20 cellular contexts compared by ENCODE assay signal in the genomic region with DNA sequence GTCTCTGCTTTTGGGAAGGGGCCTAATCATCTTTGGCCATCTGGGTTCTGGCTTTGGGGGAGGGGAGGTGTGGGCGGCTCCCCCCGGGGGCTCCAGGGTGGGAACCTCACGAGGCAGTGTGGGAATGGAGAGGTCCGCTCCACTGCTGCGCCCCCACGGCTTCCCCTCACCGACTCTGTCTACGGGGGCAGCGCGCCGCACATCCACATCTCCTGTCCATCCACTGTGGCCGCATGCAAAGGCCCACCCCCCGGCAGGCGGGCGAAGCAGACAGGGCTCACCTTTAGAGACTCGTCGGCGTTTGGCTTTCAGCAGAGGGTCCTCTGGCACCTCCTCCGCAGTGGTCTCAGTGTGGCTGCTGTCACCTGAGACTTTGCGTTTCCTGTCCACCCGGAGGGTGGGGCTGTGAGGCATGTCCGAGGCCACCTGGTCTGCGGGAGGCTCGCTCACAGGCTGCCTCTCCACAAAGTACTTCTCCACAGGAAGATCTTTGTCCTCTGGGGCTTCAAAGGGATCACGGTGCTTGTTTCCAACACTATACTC. TPM values are rescaled to one million over a fixed set of nuclear protein-coding genes. Genes with fewer than 3 reads are reported as not detected.
DNase-seq lines count a peak whose midpoint lies in the region; ATAC-seq and FAIRE-seq lines count a peak whose summit lies in the region.
"Had no signal": no experiment of that assay in that cellular context is flagged by ENCODE, and none has a peak within 500 bp of the region (broad histone marks: within the 10 kb centered on the region; RNA-seq: fewer than 3 reads in every experiment).

No MANE protein-coding gene starts in this region.

- peak overlapping the region; percentile 41 for H3K27ac Mint-ChIP-seq in T-helper 2 cell treated with Interferon-gamma antibody and Interleukin-4, amounts not matched to agents 5 μg/mL and 100 μg/mL, for 36 hours
- H3K27ac Mint-ChIP-seq: stimulated activated naive CD8-positive, alpha-beta T cell treated with anti-CD3 and anti-CD28 coated beads, Interleukin-15, Interleukin-2, amounts not matched to agents 100 ng/mL and 50 ng/mL, for 24 hours had no signal

- WGBS in mesendoderm (ENCODE audit: extremely low coverage, insufficient coverage, low lambda C conversion rate): no CpG with 5 or more reads among the region's 25 CpGs

- no peaks in the 10 kb centered on the region for H3K4me1 ChIP-seq in mesendoderm (ENCODE audit: control insufficient read depth, low read depth, low read length)
- H3K4me1 ChIP-seq: vagina had no signal

- no peaks in the 10 kb centered on the region for H3K79me2 ChIP-seq in mesendoderm (ENCODE audit: control insufficient read depth, insufficient read depth, low read length)

- H3K4ac ChIP-seq in mesendoderm (ENCODE audit: low read depth, low read length): no peak overlapping the region

- peak overlapping the region; percentile 7 for H3K56ac ChIP-seq in mesendoderm (ENCODE audit: low read length)

- no peaks in the 10 kb centered on the region for H3K9me3 ChIP-seq in MG63
- H3K9me3 ChIP-seq: vagina had no signal

- no peak overlapping the region for H2BK120ac ChIP-seq in mesendoderm (ENCODE audit: low read depth, low read length)

- FAIRE-seq in GM19239 (lab: Jason Lieb, UNC): no peak
- FAIRE-seq: endothelial cell of umbilical vein, keratinocyte had no signal

- H2BK5ac ChIP-seq in mesendoderm (ENCODE audit: low read length): no peak overlapping the region

- H2AK5ac ChIP-seq in mesendoderm (ENCODE audit: low read length): no peak overlapping the region

- H3K9me3 Mint-ChIP-seq in T-helper 2 cell treated with Interferon-gamma antibody and Interleukin-4, amounts not matched to agents 5 μg/mL and 100 μg/mL, for 36 hours: no peaks in the 10 kb centered on the region
- H3K9me3 Mint-ChIP-seq: stimulated activated naive CD8-positive, alpha-beta T cell treated with anti-CD3 and anti-CD28 coated beads, Interleukin-15, Interleukin-2, amounts not matched to agents 100 ng/mL and 50 ng/mL, for 24 hours had no signal

- no peak for DNase-seq in T-helper 2 cell treated with Interferon-gamma antibody and Interleukin-4, amounts not matched to agents 5 μg/mL and 100 μg/mL, for 36 hours (ENCODE audit: low spot score)
- DNase-seq in T-helper 2 cell (no peak), DMS53 treated with DMSO at 0.1 percent for 48 hours (lab: John Stamatoyannopoulos, UW; ENCODE audit: unreplicated experiment) (peak; percentile 62), SW480 (ENCODE audit: low spot score) (peak; percentile 74), mesendoderm (no peak), MG63 (no peak), GM19239 (ENCODE audit: insufficient read length, low spot score) (no peak)
- DNase-seq: activated CD4-positive, alpha-beta T cell treated with anti-CD3 and anti-CD28 coated beads, Interleukin-2, amount 50 U/mL, for 1 hour; activated CD8-positive, alpha-beta memory T cell treated with anti-CD3 and anti-CD28 coated beads, Interleukin-2, amount 50 U/mL, for 4 hours; C1 segment of cervical spinal cord; dorsolateral prefrontal cortex; NCI-H1048; NCI-H526 treated with DMSO at 0.1 percent for 48 hours; RPMI8226 had no signal

- no peak overlapping the region for H3K9ac ChIP-seq in mesendoderm (ENCODE audit: low read length)

- no peak overlapping the region for H3K18ac ChIP-seq in mesendoderm (ENCODE audit: low read length)

- no peak overlapping the region for H3K23ac ChIP-seq in mesendoderm (ENCODE audit: low read length)

- peaks cover 45% of the 10 kb centered on the region for H3K4me1 Mint-ChIP-seq in T-helper 2 cell treated with Interferon-gamma antibody and Interleukin-4, amounts not matched to agents 5 μg/mL and 100 μg/mL, for 36 hours (ENCODE audit: low read depth)

- H3K36me3 Mint-ChIP-seq in T-helper 2 cell treated with Interferon-gamma antibody and Interleukin-4, amounts not matched to agents 5 μg/mL and 100 μg/mL, for 36 hours (ENCODE audit: low read depth): peaks cover 48% of the 10 kb centered on the region

- H3K27ac ChIP-seq in mesendoderm (ENCODE audit: low read depth, low read length): no peak overlapping the region
- H3K27ac ChIP-seq: vagina had no signal

- no peaks in the 10 kb centered on the region for H3K27me3 Mint-ChIP-seq in T-helper 2 cell treated with Interferon-gamma antibody and Interleukin-4, amounts not matched to agents 5 μg/mL and 100 μg/mL, for 36 hours (ENCODE audit: low read depth)
- H3K27me3 Mint-ChIP-seq: stimulated activated naive CD8-positive, alpha-beta T cell treated with anti-CD3 and anti-CD28 coated beads, Interleukin-15, Interleukin-2, amounts not matched to agents 100 ng/mL and 50 ng/mL, for 24 hours had no signal

- H3K4me2 ChIP-seq in mesendoderm (ENCODE audit: low read length): no peak overlapping the region

- no peak for ATAC-seq in HG02885 (IDR thresholded peaks at IDR 0.05; ENCODE audit: poor library complexity, unreplicated experiment)

- no peak overlapping the region for H4K5ac ChIP-seq in mesendoderm (ENCODE audit: low read length)

- H3K4me3 Mint-ChIP-seq in T-helper 2 cell treated with Interferon-gamma antibody and Interleukin-4, amounts not matched to agents 5 μg/mL and 100 μg/mL, for 36 hours: no peak overlapping the region
- H3K4me3 Mint-ChIP-seq: stimulated activated naive CD8-positive, alpha-beta T cell treated with anti-CD3 and anti-CD28 coated beads, Interleukin-15, Interleukin-2, amounts not matched to agents 100 ng/mL and 50 ng/mL, for 24 hours had no signal

- H3K27me3 ChIP-seq in mesendoderm (ENCODE audit: insufficient read depth, low read length, poor library complexity) (no peaks in the 10 kb centered on the region), MG63 (no peaks in the 10 kb centered on the region)
- H3K27me3 ChIP-seq: vagina had no signal

- no peak overlapping the region for H2BK15ac ChIP-seq in mesendoderm (replicated peaks; ENCODE audit: low read depth)

- peaks cover 2% of the 10 kb centered on the region for H3K79me1 ChIP-seq in mesendoderm (ENCODE audit: low read length)

- peaks cover 3% of the 10 kb centered on the region for H3K36me3 ChIP-seq in mesendoderm (ENCODE audit: control insufficient read depth, insufficient read depth, low read length)
- H3K36me3 ChIP-seq in MG63: peaks cover 2% of the 10 kb centered on the region

- H4K8ac ChIP-seq in mesendoderm (ENCODE audit: low read depth, low read length): no peak overlapping the region

- no peak overlapping the region for H3K4me3 ChIP-seq in mesendoderm (ENCODE audit: low read length)
- H3K4me3 ChIP-seq in MG63: no peak overlapping the region
- H3K4me3 ChIP-seq: dorsolateral prefrontal cortex, lung, vagina had no signal

RNA-seq across cellular contexts. Expression of gene BCOR, which starts 33.6 kb away (rescaled TPM):
- 14.6 TPM for polyA plus RNA-seq in mesendoderm (2013, experiment 1 of 2)
- 14.9 TPM for polyA plus RNA-seq in mesendoderm (2013, experiment 2 of 2)
- 13.4 and 15.0 TPM in 2 replicates for total RNA-seq in MG63 (2014; rRNA removed; shearing (Covaris generic); ENCODE audit: low replicate concordance)

Comparison
In these comparisons a context has a peak if more than half of its experiments do, and no peak if none do; other contexts are left out.
1. DNase-seq: peak in DMS53 treated with DMSO at 0.1 percent for 48 hours (single experiment) and SW480 (single experiment); none in T-helper 2 cell treated with Interferon-gamma antibody and Interleukin-4, amounts not matched to agents 5 μg/mL and 100 μg/mL, for 36 hours (single experiment), T-helper 2 cell (0 of 5), mesendoderm (single experiment), MG63 (single experiment) and GM19239 (single experiment).